ENCODE assay signal across 13 cellular contexts in the genomic region with DNA sequence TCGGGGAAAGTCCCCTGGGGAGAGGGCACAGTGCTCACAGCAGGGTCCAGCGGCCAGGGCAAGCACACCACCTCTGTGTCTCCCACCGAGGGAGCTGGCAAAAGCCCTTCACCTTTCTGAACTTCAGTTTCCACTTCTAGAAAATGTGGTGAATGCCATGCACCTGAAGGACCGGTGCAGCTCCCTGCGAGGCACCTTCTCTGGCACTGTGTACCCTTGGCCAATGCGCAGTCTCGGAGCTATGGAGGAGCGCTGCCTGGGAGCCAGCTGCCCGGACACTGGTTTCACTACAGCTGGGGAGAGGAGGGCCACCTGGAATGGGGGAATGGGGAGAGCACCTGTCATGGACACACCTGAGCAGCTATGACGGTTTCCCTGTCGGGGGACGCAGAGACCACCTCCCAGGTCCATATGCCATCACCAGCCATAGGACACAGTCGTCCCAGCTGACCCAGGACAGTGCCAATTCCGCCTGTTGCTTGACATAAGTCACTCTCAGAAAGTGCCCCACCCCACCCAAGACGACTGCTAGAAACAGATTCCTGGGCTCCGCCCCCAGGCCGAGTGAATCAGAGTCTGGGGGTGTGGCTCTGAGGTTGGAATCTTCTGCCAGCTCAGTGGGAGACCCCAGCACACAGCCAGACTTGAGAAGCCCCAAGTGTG. TPM values are rescaled to one million over a fixed set of nuclear protein-coding genes. Genes with fewer than 3 reads are reported as not detected.
DNase-seq lines count a peak whose midpoint lies in the region; ATAC-seq and TF ChIP-seq lines count a peak whose summit lies in the region.
"Had no signal": no experiment of that assay in that cellular context is flagged by ENCODE, and none has a peak within 500 bp of the region (broad histone marks: within the 10 kb centered on the region; RNA-seq: fewer than 3 reads in every experiment).

No MANE protein-coding gene starts in this region.

- H3K4me3 ChIP-seq in RWPE2 (ENCODE audit: severe bottlenecking) (no peak overlapping the region), endodermal cell (ENCODE audit: low read length) (no peak overlapping the region)
- H3K4me3 ChIP-seq: SK-N-MC, upper lobe of left lung had no signal

- H3K27me3 ChIP-seq in RWPE2 (ENCODE audit: insufficient read depth, poor library complexity, severe bottlenecking): no peaks in the 10 kb centered on the region
- H3K27me3 ChIP-seq in endodermal cell (ENCODE audit: control insufficient read depth, insufficient read depth, low read length, poor library complexity, severe bottlenecking): no peaks in the 10 kb centered on the region
- H3K27me3 ChIP-seq: upper lobe of left lung had no signal

- H3K4me1 Mint-ChIP-seq in endodermal cell (peaks cover 14% of the 10 kb centered on the region), progenitor cell of endocrine pancreas (ENCODE audit: low read depth) (no peaks in the 10 kb centered on the region)
- H3K4me1 Mint-ChIP-seq: neural crest cell had no signal

- H3K9ac ChIP-seq in endodermal cell (ENCODE audit: extremely low read depth, low read length, poor library complexity, severe bottlenecking): no peak overlapping the region

- H3K36me3 Mint-ChIP-seq in endodermal cell (ENCODE audit: low read depth): no peaks in the 10 kb centered on the region
- no peaks in the 10 kb centered on the region for H3K36me3 Mint-ChIP-seq in progenitor cell of endocrine pancreas (ENCODE audit: insufficient read depth)
- H3K36me3 Mint-ChIP-seq: brain had no signal

- H3K36me3 ChIP-seq in RWPE2 (ENCODE audit: low read depth) (no peaks in the 10 kb centered on the region), endodermal cell (ENCODE audit: control insufficient read depth, insufficient read depth, low read length) (no peaks in the 10 kb centered on the region)
- H3K36me3 ChIP-seq: upper lobe of left lung had no signal

- no peaks in the 10 kb centered on the region for H3K4me1 ChIP-seq in RWPE2 (ENCODE audit: insufficient read depth, poor library complexity, severe bottlenecking)
- H3K4me1 ChIP-seq in endodermal cell (ENCODE audit: control insufficient read depth, insufficient read depth, low read length): peaks cover 3% of the 10 kb centered on the region

- H3K9me3 Mint-ChIP-seq in endodermal cell (peaks cover 13% of the 10 kb centered on the region), progenitor cell of endocrine pancreas (ENCODE audit: low read depth) (peaks cover 10% of the 10 kb centered on the region)
- H3K9me3 Mint-ChIP-seq: neural crest cell had no signal

- DNase-seq in activated CD4-positive, CD25-positive, alpha-beta regulatory T cell treated with anti-CD3 and anti-CD28 coated beads, Interleukin-2, amount 50 U/mL, for 72 hours: peak; percentile 25
- DNase-seq in RWPE2 (ENCODE audit: low spot score): peak; percentile 65
- peak; percentile 74 for DNase-seq in endodermal cell
- peak; percentile 7 for DNase-seq in progenitor cell of endocrine pancreas (ENCODE audit: low spot score, unreplicated experiment)
- DNase-seq in GOT3 (lab: John Stamatoyannopoulos, UW): no peak
- DNase-seq in DMS 273 (lab: John Stamatoyannopoulos, UW; ENCODE audit: unreplicated experiment): no peak

- no peak overlapping the region for H3K27ac ChIP-seq in RWPE2 (ENCODE audit: poor library complexity, severe bottlenecking)
- no peak overlapping the region for H3K27ac ChIP-seq in endodermal cell (ENCODE audit: low read depth, low read length)
- H3K27ac ChIP-seq: SK-N-MC, upper lobe of left lung had no signal

- WGBS in endodermal cell (ENCODE audit: insufficient coverage in 1 of 2, insufficient read length in 1 of 2), 2 experiments: 75 to 77% methylated on average over 10 to 17 of the region's 17 CpGs

- no peak for ATAC-seq in activated CD4-positive, CD25-positive, alpha-beta regulatory T cell treated with anti-CD3 and anti-CD28 coated beads, Interleukin-2, amount 50 U/mL, for 24 hours
- peak; percentile 51; the same call in 1 of the 3 replicates for ATAC-seq in RWPE2 (ENCODE audit: low read depth)
- ATAC-seq in GM18873 (IDR thresholded peaks at IDR 0.05; ENCODE audit: low FRiP score, unreplicated experiment): no peak

- H3K27ac Mint-ChIP-seq in endodermal cell: no peak overlapping the region
- H3K27ac Mint-ChIP-seq in progenitor cell of endocrine pancreas: no peak overlapping the region
- H3K27ac Mint-ChIP-seq: brain had no signal

- H3K4me3 Mint-ChIP-seq in endodermal cell: no peak overlapping the region
- H3K4me3 Mint-ChIP-seq in progenitor cell of endocrine pancreas (ENCODE audit: low read depth): no peak overlapping the region
- H3K4me3 Mint-ChIP-seq: brain, neural crest cell had no signal

- H3K27me3 Mint-ChIP-seq in endodermal cell (ENCODE audit: insufficient read depth) (peaks cover 10% of the 10 kb centered on the region), progenitor cell of endocrine pancreas (no peaks in the 10 kb centered on the region)

- no peaks in the 10 kb centered on the region for H3K9me3 ChIP-seq in RWPE2 (ENCODE audit: severe bottlenecking)
- no peaks in the 10 kb centered on the region for H3K9me3 ChIP-seq in endodermal cell (ENCODE audit: control insufficient read depth, low read length)

- TF ChIP-seq CTCF in RWPE2 (IDR thresholded peaks at IDR 0.05; ENCODE audit: poor library complexity, severe bottlenecking) (no peak), endodermal cell (conservative IDR thresholded peaks at IDR 0.05) (no peak), progenitor cell of endocrine pancreas (IDR thresholded peaks at IDR 0.05; ENCODE audit: unreplicated experiment) (no peak)

RNA-seq across cellular contexts. Expression of a gene that starts 16.8 kb away (rescaled TPM):
- total RNA-seq in endodermal cell (10 to 100 TPM in 1 of 2 donors, 1 to 10 TPM in 1; 8.1 to 13.4 TPM), progenitor cell of endocrine pancreas (1.2 and 2.2 TPM in 2 replicates)
- 5.3 TPM for polyA plus RNA-seq in endodermal cell (2013, experiment 1 of 2)
- polyA plus RNA-seq in endodermal cell (2013, experiment 2 of 2): 4.2 TPM
- total RNA-seq: A172 had no signal

Comparison
In these comparisons a context has a peak if more than half of its experiments do, and no peak if none do; other contexts are left out.
1. DNase-seq: peak in activated CD4-positive, CD25-positive, alpha-beta regulatory T cell treated with anti-CD3 and anti-CD28 coated beads, Interleukin-2, amount 50 U/mL, for 72 hours (single experiment), RWPE2 (single experiment), endodermal cell (single experiment) and progenitor cell of endocrine pancreas (single experiment); none in GOT3 (single experiment) and DMS 273 (single experiment).